1 cellular context compared by ENCODE assay signal in the genomic region with DNA sequence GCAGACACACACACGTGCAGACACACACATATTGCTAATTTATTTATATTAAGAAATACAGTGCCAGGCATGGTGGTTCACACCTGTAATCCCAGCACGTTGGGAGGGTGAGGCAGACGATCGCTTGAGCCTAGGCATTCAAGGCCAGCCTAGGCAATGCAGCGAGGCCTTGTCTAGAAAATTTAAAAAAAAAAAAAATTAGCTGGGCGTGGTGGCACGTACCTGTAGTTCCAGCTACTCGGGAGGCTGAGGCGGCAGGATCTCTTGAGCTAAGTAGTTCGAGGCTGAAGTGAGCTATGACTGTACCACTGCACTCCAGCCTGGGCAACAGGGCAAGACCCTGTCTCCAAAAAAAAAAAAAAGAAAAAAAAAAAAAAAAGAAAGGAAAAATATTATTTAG.
TF ChIP-seq lines count a peak whose summit lies in the region.

No MANE protein-coding gene starts in this region.

TF ChIP-seq in HCT116, 20 proteins besides CTCF, POLR2A, EP300 and RAD21:
- TF ChIP-seq ZFX (IDR thresholded peaks at IDR 0.05) = no peak
- no peak for TF ChIP-seq EZH2phosphoT487 (IDR thresholded peaks at IDR 0.05; ENCODE audit: borderline replicate concordance)
- TF ChIP-seq CEBPB (IDR thresholded peaks at IDR 0.05; ENCODE audit: low read depth) = no peak
- TF ChIP-seq SRF (IDR thresholded peaks at IDR 0.05; ENCODE audit: low read depth) = no peak
- TF ChIP-seq FOSL1 (IDR thresholded peaks at IDR 0.05; ENCODE audit: low read depth) = no peak
- TF ChIP-seq, protein P1, sequence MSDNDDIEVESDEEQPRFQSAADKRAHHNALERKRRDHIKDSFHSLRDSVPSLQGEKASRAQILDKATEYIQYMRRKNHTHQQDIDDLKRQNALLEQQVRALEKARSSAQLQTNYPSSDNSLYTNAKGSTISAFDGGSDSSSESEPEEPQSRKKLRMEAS (IDR thresholded peaks at IDR 0.05) = no peak
- no peak for TF ChIP-seq EGR1 (IDR thresholded peaks at IDR 0.05; ENCODE audit: low read depth)
- no peak for TF ChIP-seq POLR2AphosphoS5 (IDR thresholded peaks at IDR 0.05; ENCODE audit: low read depth, low read length)
- TF ChIP-seq YY1 (IDR thresholded peaks at IDR 0.05; ENCODE audit: extremely low read depth, insufficient replicate concordance, low read depth, low read length) = no peak
- no peak for TF ChIP-seq ZNF274 (IDR thresholded peaks at IDR 0.05; ENCODE audit: low read depth, low read length)
- TF ChIP-seq SIN3A (IDR thresholded peaks at IDR 0.05; ENCODE audit: low read depth) = no peak
- TF ChIP-seq TCF7L2 (IDR thresholded peaks at IDR 0.05; ENCODE audit: borderline replicate concordance, extremely low read depth, insufficient read depth, insufficient read length) = no peak
- TF ChIP-seq, protein P2, sequence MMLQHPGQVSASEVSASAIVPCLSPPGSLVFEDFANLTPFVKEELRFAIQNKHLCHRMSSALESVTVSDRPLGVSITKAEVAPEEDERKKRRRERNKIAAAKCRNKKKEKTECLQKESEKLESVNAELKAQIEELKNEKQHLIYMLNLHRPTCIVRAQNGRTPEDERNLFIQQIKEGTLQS (IDR thresholded peaks at IDR 0.05) = no peak
- TF ChIP-seq EZH2 (IDR thresholded peaks at IDR 0.05) = no peak
- TF ChIP-seq ZBTB33 (IDR thresholded peaks at IDR 0.05; ENCODE audit: extremely low read depth, insufficient replicate concordance, low read length) = no peak
- no peak for TF ChIP-seq JUND (IDR thresholded peaks at IDR 0.05)
- TF ChIP-seq SP1 (IDR thresholded peaks at IDR 0.05; ENCODE audit: low read depth) = no peak
